1 cellular context compared by ENCODE assay signal in the genomic region with DNA sequence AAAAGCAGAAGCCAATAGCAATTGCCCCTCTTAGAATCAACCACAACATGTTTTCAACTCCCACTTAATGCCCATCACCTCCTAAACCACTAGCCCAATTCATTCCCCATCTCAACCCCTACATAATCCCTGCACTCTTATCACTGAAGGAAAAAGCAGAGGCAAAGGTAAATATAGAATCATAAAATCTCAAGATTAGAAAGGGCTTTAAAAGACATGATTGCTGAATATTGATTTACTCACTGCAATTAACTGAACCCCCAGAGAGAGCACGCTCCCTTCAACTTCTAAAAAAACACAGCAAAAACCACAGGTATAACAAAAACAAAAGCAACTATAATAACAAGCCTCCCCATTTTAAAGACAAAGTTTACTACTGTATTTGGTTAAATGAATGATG.
TF ChIP-seq lines count a peak whose summit lies in the region.

No MANE protein-coding gene starts in this region.

TF ChIP-seq in HepG2, 621 proteins besides CTCF, POLR2A, EP300 and RAD21:
- TF ChIP-seq ATRX (CRISPR knock-in tag; IDR thresholded peaks at IDR 0.05; ENCODE audit: borderline replicate concordance) (no peak), HNRNPK (IDR thresholded peaks at IDR 0.05; ENCODE audit: low read depth, low read length, poor library complexity, severe bottlenecking) (peak; percentile 25), STAT5B (CRISPR knock-in tag; IDR thresholded peaks at IDR 0.05) (no peak), ZNF317 (CRISPR knock-in tag; IDR thresholded peaks at IDR 0.05) (no peak)
